In genomic region chr10:133034092-133034491, GRCh38 we compare ENCODE assay signal across 24 cellular contexts. TPM values are rescaled to one million over a fixed set of nuclear protein-coding genes. Genes with fewer than 3 reads are reported as not detected.
DNase-seq lines count a peak whose midpoint lies in the region; ATAC-seq and TF ChIP-seq lines count a peak whose summit lies in the region.
"Had no signal": no experiment of that assay in that cellular context is flagged by ENCODE, and none has a peak within 500 bp of the region (broad histone marks: within the 10 kb centered on the region; RNA-seq: fewer than 3 reads in every experiment).

No MANE protein-coding gene starts in this region.

- H3K23ac ChIP-seq in neuronal stem cell (ENCODE audit: low read depth, low read length, poor library complexity): no peak overlapping the region

- intact Hi-C loops in Caco-2 (cut with micrococcal nuclease; ENCODE audit: unreplicated experiment): no loop called here

- no peak overlapping the region for H2BK120ac ChIP-seq in neuronal stem cell (ENCODE audit: low read depth, low read length)

- H3K79me1 ChIP-seq in neuronal stem cell (ENCODE audit: low read depth, low read length): no peaks in the 10 kb centered on the region

- no peak for TF ChIP-seq CTCF in Caco-2 (IDR thresholded peaks at IDR 0.05; ENCODE audit: insufficient read depth in 1 of 2, low read depth in 1 of 2, low read length in 1 of 2, severe bottlenecking in 1 of 2, unreplicated experiment in 1 of 2)
- no peak for TF ChIP-seq CTCF in WTC11 (IDR thresholded peaks at IDR 0.05)

- no peak overlapping the region for H2AFZ ChIP-seq in neuronal stem cell (ENCODE audit: low read length)
- H2AFZ ChIP-seq: GM23248 had no signal

- peak overlapping the region; percentile 91 for H3K27ac Mint-ChIP-seq in Caco-2 (ENCODE audit: unreplicated experiment)
- peak overlapping the region; percentile 33; the same call in 1 of the 2 replicates for H3K27ac Mint-ChIP-seq in WTC11
- H3K27ac Mint-ChIP-seq: CD14-positive monocyte; CD4-positive, alpha-beta T cell; CD8-positive, alpha-beta memory T cell had no signal

- H4K8ac ChIP-seq in neuronal stem cell (ENCODE audit: low read depth, low read length): no peak overlapping the region

- no peak overlapping the region for H2AK5ac ChIP-seq in neuronal stem cell (ENCODE audit: low read depth, low read length)

- H3K18ac ChIP-seq in neuronal stem cell (ENCODE audit: low read length): peak overlapping the region; percentile 53

- CTCF ChIA-PET in Caco-2 (lab: Charles Lee) (interaction anchor here (1.6 kb wide), 1 partner anchor 35 kb away, joined by 3 read pairs; no protein-coding TSS in a partner anchor), WTC11 (lab: Charles Lee) (no interaction called here)

- POLR2A ChIA-PET in Caco-2 (lab: Charles Lee): no interaction called here
- POLR2A ChIA-PET in WTC11 (lab: Charles Lee): no interaction called here

- H3K4me1 Mint-ChIP-seq in Caco-2 (ENCODE audit: low read depth, unreplicated experiment) (peaks cover 22% of the 10 kb centered on the region), WTC11 (peaks cover 11% of the 10 kb centered on the region)
- H3K4me1 Mint-ChIP-seq: CD8-positive, alpha-beta memory T cell had no signal

- no peak overlapping the region for H2BK15ac ChIP-seq in neuronal stem cell (ENCODE audit: low read length)

- H3K9me3 Mint-ChIP-seq in Caco-2 (ENCODE audit: unreplicated experiment) (peaks cover 22% of the 10 kb centered on the region), WTC11 (no peaks in the 10 kb centered on the region)
- H3K9me3 Mint-ChIP-seq: CD4-positive, alpha-beta T cell; CD8-positive, alpha-beta memory T cell had no signal

- peaks cover 29% of the 10 kb centered on the region for H3K36me3 Mint-ChIP-seq in Caco-2 (ENCODE audit: insufficient read depth, unreplicated experiment)
- no peaks in the 10 kb centered on the region for H3K36me3 Mint-ChIP-seq in WTC11
- H3K36me3 Mint-ChIP-seq: CD14-positive monocyte; CD8-positive, alpha-beta memory T cell had no signal

- no peak overlapping the region for H2BK5ac ChIP-seq in neuronal stem cell (ENCODE audit: low read length)

- peaks cover 40% of the 10 kb centered on the region for H3K4me1 ChIP-seq in Caco-2
- peaks cover 3 to 17% of the 10 kb centered on the region in 2 donors for H3K4me1 ChIP-seq in neuronal stem cell (ENCODE audit: control insufficient read depth in 2 of 2, insufficient read depth in 1 of 2, low read depth in 1 of 2, low read length in 2 of 2)
- no peaks in the 10 kb centered on the region for H3K4me1 ChIP-seq in effector memory CD4-positive, alpha-beta T cell (ENCODE audit: control insufficient read depth, insufficient read depth, low read length, poor library complexity, severe bottlenecking)
- H3K4me1 ChIP-seq: A549, BE2C had no signal

- ATAC-seq in WTC11 (no peak), HG03469 (IDR thresholded peaks at IDR 0.05; ENCODE audit: unreplicated experiment) (no peak)
- ATAC-seq: A549 had no signal

- H3K27me3 Mint-ChIP-seq in Caco-2 (ENCODE audit: insufficient read depth, unreplicated experiment) (no peaks in the 10 kb centered on the region), WTC11 (ENCODE audit: low read depth) (peaks cover 11% of the 10 kb centered on the region)
- H3K27me3 Mint-ChIP-seq: CD4-positive, alpha-beta T cell had no signal

- no peak overlapping the region for H3K9ac ChIP-seq in neuronal stem cell (ENCODE audit: low read depth, low read length, poor library complexity)
- H3K9ac ChIP-seq: BLaER1 treated with 17β-estradiol and CSF1 and Interleukin-3, amounts not matched to agents 10 nM and 100 nM; GM23248 had no signal

- H3K4me3 Mint-ChIP-seq in Caco-2 (ENCODE audit: unreplicated experiment) (no peak overlapping the region), WTC11 (no peak overlapping the region)
- H3K4me3 Mint-ChIP-seq: CD14-positive monocyte; CD4-positive, alpha-beta T cell; CD8-positive, alpha-beta memory T cell had no signal

- no peak overlapping the region for H3K4me2 ChIP-seq in neuronal stem cell (ENCODE audit: insufficient read depth, low read length, poor library complexity, severe bottlenecking)
- H3K4me2 ChIP-seq: A549; BLaER1 treated with 17β-estradiol and CSF1 and Interleukin-3, amounts not matched to agents 10 nM and 100 nM had no signal

- no peaks in the 10 kb centered on the region for H3K36me3 ChIP-seq in Caco-2 (ENCODE audit: control insufficient read depth, insufficient read depth, low read length)
- no peaks in the 10 kb centered on the region for H3K36me3 ChIP-seq in neuronal stem cell (replicated peaks in 1 of 2; ENCODE audit: control insufficient read depth in 2 of 2, insufficient read depth in 2 of 2, low read length in 2 of 2)
- no peaks in the 10 kb centered on the region for H3K36me3 ChIP-seq in effector memory CD4-positive, alpha-beta T cell (ENCODE audit: control insufficient read depth, insufficient read depth, low read length)
- H3K36me3 ChIP-seq: BE2C; BLaER1 treated with 17β-estradiol and CSF1 and Interleukin-3, amounts not matched to agents 10 nM and 100 nM had no signal

- no peaks in the 10 kb centered on the region for H3K27me3 ChIP-seq in Caco-2 (replicated peaks; ENCODE audit: control insufficient read depth, insufficient read depth, low read length)
- H3K27me3 ChIP-seq in neuronal stem cell (ENCODE audit: control insufficient read depth in 3 of 3, insufficient read depth in 3 of 3, low read depth in 1 of 3, low read length in 3 of 3): peaks cover 0 to 54% (median 2%) of the 10 kb centered on the region in 3 experiments
- H3K27me3 ChIP-seq in effector memory CD4-positive, alpha-beta T cell (replicated peaks; ENCODE audit: control insufficient read depth, insufficient read depth, low read length, poor library complexity, severe bottlenecking): no peaks in the 10 kb centered on the region

- H3K9me3 ChIP-seq in Caco-2 (peaks cover 15% of the 10 kb centered on the region), neuronal stem cell (replicated peaks in 1 of 2; ENCODE audit: control insufficient read depth in 2 of 2, insufficient read depth in 1 of 2, low read depth in 1 of 2, low read length in 2 of 2) (peaks cover 0 to 2% of the 10 kb centered on the region in 2 donors)
- no peaks in the 10 kb centered on the region for H3K9me3 ChIP-seq in effector memory CD4-positive, alpha-beta T cell (ENCODE audit: control insufficient read depth, low read length)
- H3K9me3 ChIP-seq: A549; BE2C; BLaER1 treated with 17β-estradiol and CSF1 and Interleukin-3, amounts not matched to agents 10 nM and 100 nM had no signal

- H4K91ac ChIP-seq in neuronal stem cell (ENCODE audit: low read depth, low read length, poor library complexity): no peak overlapping the region

- DNase-seq in Caco-2: no peak
- no peak for DNase-seq in WTC11 (ENCODE audit: low spot score)
- DNase-seq in cerebellar cortex (ENCODE audit: low spot score): peak; percentile 68
- no peak for DNase-seq in neuronal stem cell (ENCODE audit: low spot score)
- DNase-seq in activated CD8-positive, alpha-beta memory T cell treated with anti-CD3 and anti-CD28 coated beads, Interleukin-2, amount 50 U/mL, for 4 hours: no peak
- DNase-seq in HUDEP-2 (lab: John Stamatoyannopoulos, UW; ENCODE audit: unreplicated experiment in 76 of 76): no peak
- no peak for DNase-seq in effector memory CD4-positive, alpha-beta T cell
- DNase-seq: 8988T; ACHN; AML-193; BE2C; Calu3; CD4-positive, alpha-beta T cell; CD8-positive, alpha-beta memory T cell; DMS53; DMS79 treated with DMSO at 0.1 percent for 48 hours; GM23248; H7; HCEC 1CT had no signal

- no peak overlapping the region for H3K27ac ChIP-seq in neuronal stem cell (replicated peaks; ENCODE audit: low read length)
- H3K27ac ChIP-seq in effector memory CD4-positive, alpha-beta T cell (ENCODE audit: insufficient read depth, low read length, poor library complexity, severe bottlenecking): no peak overlapping the region
- H3K27ac ChIP-seq: A549; BLaER1 treated with 17β-estradiol and CSF1 and Interleukin-3, amounts not matched to agents 10 nM and 100 nM; GM23248 had no signal

- WGBS in neuronal stem cell (ENCODE audit: extremely low coverage in 2 of 2, insufficient read length in 2 of 2, insufficient replicate concordance in 1 of 2), 2 donors: no CpG with 5 or more reads among the region's 10 CpGs

- no TSS peak for BruUV-seq in Caco-2 (replicated peaks; lab: Mats Ljungman, UMichigan)

- no peak overlapping the region for H3K4me3 ChIP-seq in Caco-2 (ENCODE audit: low read depth, low read length)
- H3K4me3 ChIP-seq in neuronal stem cell (ENCODE audit: low read length in 2 of 2): no peak overlapping the region
- no peak overlapping the region for H3K4me3 ChIP-seq in effector memory CD4-positive, alpha-beta T cell (ENCODE audit: insufficient read depth, low read depth, low read length, poor library complexity, severe bottlenecking)
- H3K4me3 ChIP-seq: A549; BLaER1 treated with 17β-estradiol and CSF1 and Interleukin-3, amounts not matched to agents 10 nM and 100 nM; GM23248 had no signal

- H2BK12ac ChIP-seq in neuronal stem cell (ENCODE audit: low read length): no peak overlapping the region

- H3K4ac ChIP-seq in neuronal stem cell (ENCODE audit: low read length): no peak overlapping the region

- no peak overlapping the region for H3K14ac ChIP-seq in neuronal stem cell (ENCODE audit: low read length)

TF ChIP-seq in WTC11, 78 proteins besides CTCF, POLR2A, EP300 and RAD21 (continues in another document):
- TF ChIP-seq ATF3 (CRISPR knock-in tag; conservative IDR thresholded peaks at IDR 0.05): no peak
- TF ChIP-seq SMAD3 (CRISPR knock-in tag; IDR thresholded peaks at IDR 0.05; ENCODE audit: borderline replicate concordance): no peak
- no peak for TF ChIP-seq CREB1 (CRISPR knock-in tag; IDR thresholded peaks at IDR 0.05)
- no peak for TF ChIP-seq HMGXB4 (CRISPR knock-in tag; IDR thresholded peaks at IDR 0.05)
- no peak for TF ChIP-seq SMAD4 (CRISPR knock-in tag; IDR thresholded peaks at IDR 0.05)
- TF ChIP-seq MXD4 (CRISPR knock-in tag; IDR thresholded peaks at IDR 0.05; ENCODE audit: borderline replicate concordance): no peak

RNA-seq across cellular contexts. Expression of gene ADGRA1, which starts 53.6 kb away (rescaled TPM):
- total RNA-seq in Caco-2 (2022) (not detected in 2 replicates), WTC11 (2021) (0.11 to 0.20 TPM (median 0.18 TPM) in 3 replicates)
- polyA plus RNA-seq in neuronal stem cell (2013, experiment 1 of 2): 0.08 TPM
- polyA plus RNA-seq in neuronal stem cell (2013, experiment 2 of 2): 0.07 TPM
- total RNA-seq: Calu3; CD4-positive, alpha-beta T cell; CD8-positive, alpha-beta memory T cell; Daoy; GM23248 had no signal
- polyA plus RNA-seq: A549; CD14-positive monocyte; CD8-positive, alpha-beta memory T cell; GM23248 had no signal
